ENCODE assay signal across 8 cellular contexts in the genomic region with DNA sequence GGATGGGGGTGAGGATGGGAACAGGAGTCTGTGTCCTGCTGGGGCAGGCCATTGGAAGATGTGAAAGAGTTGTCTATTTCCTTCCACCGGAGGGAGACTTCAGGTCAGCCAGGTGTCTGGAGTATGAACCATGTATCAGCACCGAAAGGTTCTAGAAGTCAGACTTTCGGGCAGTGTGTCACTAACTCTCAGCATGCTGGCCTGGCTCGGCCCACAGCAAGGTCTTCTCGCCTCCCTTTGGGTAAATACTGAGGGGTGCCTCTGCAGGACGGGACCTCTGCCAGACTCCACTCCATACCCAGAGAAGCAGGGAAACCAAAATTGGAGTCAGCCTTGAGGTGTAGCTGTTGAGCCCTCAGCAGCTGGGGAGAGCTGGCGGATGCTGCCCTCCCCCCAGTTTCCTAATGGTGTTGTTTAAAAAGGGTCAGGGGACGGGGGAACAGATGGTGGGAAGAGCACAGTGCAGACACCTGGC. TPM values are rescaled to one million over a fixed set of nuclear protein-coding genes. Genes with fewer than 3 reads are reported as not detected.
DNase-seq lines count a peak whose midpoint lies in the region; ATAC-seq, FAIRE-seq and TF ChIP-seq lines count a peak whose summit lies in the region.
"Had no signal": no experiment of that assay in that cellular context is flagged by ENCODE, and none has a peak within 500 bp of the region (broad histone marks: within the 10 kb centered on the region; RNA-seq: fewer than 3 reads in every experiment).

No MANE protein-coding gene starts in this region.

- no peaks in the 10 kb centered on the region for H3K79me2 ChIP-seq in osteoblast (ENCODE audit: insufficient read depth, low read length)

- H4K20me1 ChIP-seq in osteoblast (ENCODE audit: insufficient read depth, low read length), result no peaks in the 10 kb centered on the region

- H3K27ac ChIP-seq in osteoblast (ENCODE audit: low read depth, low read length), result peak overlapping the region; percentile 43
- H3K27ac ChIP-seq: SK-N-MC had no signal

- no peaks in the 10 kb centered on the region for H3K36me3 Mint-ChIP-seq in activated T-helper 2 cell treated with anti-CD3 and anti-CD28 coated beads, Interferon-gamma antibody, Interleukin-2, Interleukin-4, amounts not matched to agents 10 μg/mL and 5 μg/mL and 100 μg/mL, durations not matched to agents 14 hours and 24 hours and 36 hours (ENCODE audit: low read depth)

- no peak for DNase-seq in GM12891 (ENCODE audit: insufficient read length, low spot score)
- no peak for DNase-seq in activated T-helper 2 cell treated with anti-CD3 and anti-CD28 coated beads, Interferon-gamma antibody, Interleukin-2, Interleukin-4, amounts not matched to agents 10 μg/mL and 5 μg/mL and 100 μg/mL, durations not matched to agents 14 hours and 24 hours and 36 hours (ENCODE audit: low spot score)
- no peak for DNase-seq in osteoblast (ENCODE audit: insufficient read length, low spot score, missing footprints)
- no peak for DNase-seq in NCI-H2081 treated with DMSO at 0.1 percent for 48 hours (lab: John Stamatoyannopoulos, UW)
- DNase-seq in AG08395 (ENCODE audit: low spot score), result no peak
- no peak for DNase-seq in NCI-H2081 (lab: John Stamatoyannopoulos, UW)

- no peak; the same call in 1 of the 2 replicates for TF ChIP-seq POLR2A in GM12891 (IDR thresholded peaks at IDR 0.05; ENCODE audit: low read depth, low read length)

- TF ChIP-seq CTCF in osteoblast (IDR thresholded peaks at IDR 0.05; ENCODE audit: extremely low read depth, low read depth, low read length), result no peak

- no peak overlapping the region for H3K4me3 ChIP-seq in osteoblast (ENCODE audit: insufficient read depth, low read length)
- H3K4me3 ChIP-seq: SK-N-MC had no signal

- no peak for FAIRE-seq in GM12891 (lab: Jason Lieb, UNC)

- no peaks in the 10 kb centered on the region for H3K9me3 ChIP-seq in osteoblast (ENCODE audit: low read depth, low read length)

- intact Hi-C loops in activated T-helper 2 cell treated with anti-CD3 and anti-CD28 coated beads, Interferon-gamma antibody, Interleukin-2, Interleukin-4, amounts not matched to agents 10 μg/mL and 5 μg/mL and 100 μg/mL, durations not matched to agents 14 hours and 24 hours and 36 hours (cut with micrococcal nuclease), result loop anchor here (1.0 to 10.0 kb wide), 6 partner anchors 8 to 707 kb away; a partner anchor contains a TSS

- peaks cover 4% of the 10 kb centered on the region for H3K27me3 Mint-ChIP-seq in activated T-helper 2 cell treated with anti-CD3 and anti-CD28 coated beads, Interferon-gamma antibody, Interleukin-2, Interleukin-4, amounts not matched to agents 10 μg/mL and 5 μg/mL and 100 μg/mL, durations not matched to agents 14 hours and 24 hours and 36 hours (ENCODE audit: low read depth)

- H3K4me1 Mint-ChIP-seq in activated T-helper 2 cell treated with anti-CD3 and anti-CD28 coated beads, Interferon-gamma antibody, Interleukin-2, Interleukin-4, amounts not matched to agents 10 μg/mL and 5 μg/mL and 100 μg/mL, durations not matched to agents 14 hours and 24 hours and 36 hours (ENCODE audit: low read depth), result peaks cover 74% of the 10 kb centered on the region

- peak overlapping the region; percentile 80 for H3K4me3 Mint-ChIP-seq in activated T-helper 2 cell treated with anti-CD3 and anti-CD28 coated beads, Interferon-gamma antibody, Interleukin-2, Interleukin-4, amounts not matched to agents 10 μg/mL and 5 μg/mL and 100 μg/mL, durations not matched to agents 14 hours and 24 hours and 36 hours (ENCODE audit: low read depth)

- H3K27me3 ChIP-seq in osteoblast (ENCODE audit: insufficient read depth, low read length), result peaks cover 14% of the 10 kb centered on the region

- no peaks in the 10 kb centered on the region for H3K9me3 Mint-ChIP-seq in activated T-helper 2 cell treated with anti-CD3 and anti-CD28 coated beads, Interferon-gamma antibody, Interleukin-2, Interleukin-4, amounts not matched to agents 10 μg/mL and 5 μg/mL and 100 μg/mL, durations not matched to agents 14 hours and 24 hours and 36 hours

- peaks cover 33% of the 10 kb centered on the region for H3K4me1 ChIP-seq in osteoblast (ENCODE audit: insufficient read depth, low read length)

- H2AFZ ChIP-seq in osteoblast (ENCODE audit: low read length), result no peak overlapping the region

- no peaks in the 10 kb centered on the region for H3K36me3 ChIP-seq in osteoblast (ENCODE audit: insufficient read depth, low read length)

- H3K27ac Mint-ChIP-seq in activated T-helper 2 cell treated with anti-CD3 and anti-CD28 coated beads, Interferon-gamma antibody, Interleukin-2, Interleukin-4, amounts not matched to agents 10 μg/mL and 5 μg/mL and 100 μg/mL, durations not matched to agents 14 hours and 24 hours and 36 hours, result peak overlapping the region; percentile 75

- peak; percentile 6 for ATAC-seq in HG03135 (IDR thresholded peaks at IDR 0.05; ENCODE audit: unreplicated experiment)

- peak overlapping the region; percentile 34 for H3K4me2 ChIP-seq in osteoblast (ENCODE audit: insufficient read depth, low read length)

TF ChIP-seq in GM12891, 5 proteins besides CTCF, POLR2A, EP300 and RAD21:
- no peak for TF ChIP-seq SPI1 (IDR thresholded peaks at IDR 0.05; ENCODE audit: low read depth, low read length)
- TF ChIP-seq POLR2AphosphoS5 (IDR thresholded peaks at IDR 0.05; ENCODE audit: low read depth, low read length), result 0 out of 2 replicates have a peak, but pooled peaks have one; percentile 1
TF ChIP-seq in GM12891: peak in this region for 1.

RNA-seq across cellular contexts. Expression of a gene that starts 0.5 kb away (rescaled TPM):
- 63.6 TPM for polyA plus RNA-seq in GM12891 (2012; ENCODE audit: low read depth, missing spikeins)
- total RNA-seq in activated T-helper 2 cell treated with anti-CD3 and anti-CD28 coated beads, Interferon-gamma antibody, Interleukin-2, Interleukin-4, amounts not matched to agents 10 μg/mL and 5 μg/mL and 100 μg/mL, durations not matched to agents 14 hours and 24 hours and 36 hours, result 8.6 and 9.3 TPM in 2 replicates
- 2.5 and 2.7 TPM in 2 replicates for total RNA-seq in osteoblast

RNA-seq across cellular contexts. Expression of a gene that starts 58.9 kb away (rescaled TPM):
- polyA plus RNA-seq in GM12891 (2012; ENCODE audit: low read depth, missing spikeins), result 3.5 TPM
- 0.05 TPM in 1 of 2 replicates, not detected in the other for total RNA-seq in activated T-helper 2 cell treated with anti-CD3 and anti-CD28 coated beads, Interferon-gamma antibody, Interleukin-2, Interleukin-4, amounts not matched to agents 10 μg/mL and 5 μg/mL and 100 μg/mL, durations not matched to agents 14 hours and 24 hours and 36 hours
- under 0.01 TPM in 1 of 2 replicates, not detected in the other for total RNA-seq in osteoblast
